In genomic region chr6:138691595-138692057, GRCh38 we compare ENCODE assay signal across 8 cellular contexts.
DNase-seq lines count a peak whose midpoint lies in the region; ATAC-seq and TF ChIP-seq lines count a peak whose summit lies in the region.

No MANE protein-coding gene starts in this region.

- peaks cover 25% of the 10 kb centered on the region for H3K27me3 Mint-ChIP-seq in neural crest cell (ENCODE audit: low read depth)

- peaks cover 10% of the 10 kb centered on the region for H3K4me1 Mint-ChIP-seq in neural crest cell

- DNase-seq in A172 (ENCODE audit: low spot score) (peak; percentile 18), RWPE1 (ENCODE audit: low spot score) (peak; percentile 43), esophagus muscularis mucosa (ENCODE audit: extremely low spot score) (no peak), neural crest cell (ENCODE audit: low read depth, low spot score) (peak; percentile 4), testis (no peak), inferior parietal cortex (ENCODE audit: extremely low spot score) (no peak)

- H3K27ac ChIP-seq in RWPE1 (peak overlapping the region; percentile 91), esophagus muscularis mucosa (replicated peaks in 1 of 4) (peak overlapping the region; percentile 74 to 84 (median 76)), testis (no peak overlapping the region)

- TF ChIP-seq EP300 in esophagus muscularis mucosa (IDR thresholded peaks at IDR 0.05): no peak

- WGBS in esophagus muscularis mucosa: 5% methylated on average over 14 of the region's 14 CpGs
- WGBS in testis, 2 donors: 6 to 13% methylated on average over 14 of the region's 14 CpGs

- intact Hi-C loops in esophagus muscularis mucosa (cut with DNase I): loop anchor here (1.0 to 5.0 kb wide), 3 partner anchors 74 to 284 kb away; no protein-coding TSS in a partner anchor
- intact Hi-C loops in testis (cut with DNase I; ENCODE audit: low total_unique reads): no loop called here

- peaks cover 0 to 17% (median 14%) of the 10 kb centered on the region in 4 donors for H3K4me1 ChIP-seq in esophagus muscularis mucosa
- no peaks in the 10 kb centered on the region for H3K4me1 ChIP-seq in testis

- H3K36me3 ChIP-seq in esophagus muscularis mucosa: no peaks in the 10 kb centered on the region
- H3K36me3 ChIP-seq in testis (ENCODE audit: low read depth, missing control alignments): no peaks in the 10 kb centered on the region

- H3K36me3 Mint-ChIP-seq in neural crest cell (ENCODE audit: low read depth): no peaks in the 10 kb centered on the region

- no peak for TF ChIP-seq CTCF in RWPE1 (conservative IDR thresholded peaks at IDR 0.05; ENCODE audit: low read depth)
- TF ChIP-seq CTCF in esophagus muscularis mucosa (IDR thresholded peaks at IDR 0.05): no peak
- TF ChIP-seq CTCF in neural crest cell (conservative IDR thresholded peaks at IDR 0.05): no peak
- no peak for TF ChIP-seq CTCF in testis (IDR thresholded peaks at IDR 0.05)

- H3K4me3 ChIP-seq in esophagus muscularis mucosa (peak overlapping the region; percentile 82 to 92 (median 88)), testis (peak overlapping the region in 1 of 2 donors; percentile 58)

- CTCF ChIA-PET in RWPE1 (lab: Yijun Ruan, JAX): interaction anchor here (0.5 to 1.6 kb wide), 4 partner anchors 9 to 114 kb away, joined by 3 to 6 read pairs (median 4); no protein-coding TSS in a partner anchor

- no peak for TF ChIP-seq POLR2A in esophagus muscularis mucosa (IDR thresholded peaks at IDR 0.05; ENCODE audit: low read depth)
- TF ChIP-seq POLR2A in testis (IDR thresholded peaks at IDR 0.05): no peak

- H3K27me3 ChIP-seq in esophagus muscularis mucosa: no peaks in the 10 kb centered on the region
- no peaks in the 10 kb centered on the region for H3K27me3 ChIP-seq in testis

- H3K9me3 ChIP-seq in esophagus muscularis mucosa (no peaks in the 10 kb centered on the region), testis (no peaks in the 10 kb centered on the region)

- peak; percentile 7 for ATAC-seq in GM18909 (IDR thresholded peaks at IDR 0.05; ENCODE audit: poor library complexity, unreplicated experiment)
- ATAC-seq in HG02759 (IDR thresholded peaks at IDR 0.05; ENCODE audit: unreplicated experiment): no peak

- H3K27ac Mint-ChIP-seq in neural crest cell (ENCODE audit: unreplicated experiment): peak overlapping the region; percentile 24

- H3K9me3 Mint-ChIP-seq in neural crest cell: no peaks in the 10 kb centered on the region

- peak overlapping the region; percentile 93 for H3K4me3 Mint-ChIP-seq in neural crest cell

- POLR2A ChIA-PET in RWPE1 (lab: Yijun Ruan, JAX; ENCODE audit: low non-redundant PET): no interaction called here

Comparison
In these comparisons a context has a peak if more than half of its experiments do, and no peak if none do; other contexts are left out.
1. DNase-seq: peak in A172 (single experiment), RWPE1 (single experiment) and neural crest cell (single experiment); none in esophagus muscularis mucosa (single experiment), testis (single experiment) and inferior parietal cortex (single experiment).
2. H3K27ac ChIP-seq: peak in RWPE1 (single experiment) and esophagus muscularis mucosa (4 of 4); none in testis (0 of 2).